1 cellular context compared by ENCODE assay signal in genomic region chr3:133853063-133853924, GRCh38.
TF ChIP-seq lines count a peak whose summit lies in the region.

No MANE protein-coding gene starts in this region.

TF ChIP-seq in K562, 482 proteins besides CTCF, POLR2A, EP300 and RAD21:
- TF ChIP-seq TEAD2 (tag; IDR thresholded peaks at IDR 0.05) (no peak), GTF2B (IDR thresholded peaks at IDR 0.05; ENCODE audit: extremely low read depth, insufficient read length) (no peak), TGIF2 (CRISPR knock-in tag; IDR thresholded peaks at IDR 0.05) (no peak), MEIS2 (IDR thresholded peaks at IDR 0.05; ENCODE audit: partially characterized antibody) (no peak), ZNF431 (CRISPR knock-in tag; IDR thresholded peaks at IDR 0.05) (no peak), ARID1B (IDR thresholded peaks at IDR 0.05) (0 out of 2 replicates have a peak, but pooled peaks have one; percentile 21), SP2 (IDR thresholded peaks at IDR 0.05; ENCODE audit: extremely low read depth, low read depth, low read length, poor library complexity, severe bottlenecking) (no peak), SOX6 (IDR thresholded peaks at IDR 0.05) (peak; percentile 39; the same call in 1 of the 2 replicates), TCF3 (CRISPR knock-in tag; IDR thresholded peaks at IDR 0.05) (peak; percentile 41; the same call in 1 of the 2 replicates), CGGBP1 (CRISPR knock-in tag; IDR thresholded peaks at IDR 0.05) (no peak), ZNF354B (CRISPR knock-in tag; IDR thresholded peaks at IDR 0.05) (no peak), RCOR1 (IDR thresholded peaks at IDR 0.05; ENCODE audit: borderline replicate concordance in 1 of 2, low read depth in 2 of 2, low read length in 2 of 2) (no peak), ZNF239 (CRISPR knock-in tag; IDR thresholded peaks at IDR 0.05) (no peak), PML (IDR thresholded peaks at IDR 0.05; ENCODE audit: low read length) (no peak), FOXA3 (CRISPR knock-in tag; conservative IDR thresholded peaks at IDR 0.05 in 1 of 2, IDR thresholded peaks at IDR 0.05 in 1 of 2) (peak; percentile 80 to 85; a peak in 3 of 4 replicates)
